Comparison of ENCODE assay signal across 8 cellular contexts in genomic region chr2:200765139-200765951, GRCh38. TPM values are rescaled to one million over a fixed set of nuclear protein-coding genes. Genes with fewer than 3 reads are reported as not detected.
DNase-seq lines count a peak whose midpoint lies in the region; ATAC-seq and TF ChIP-seq lines count a peak whose summit lies in the region.

No MANE protein-coding gene starts in this region.

- intact Hi-C loops in breast epithelium (cut with DNase I; ENCODE audit: low total_unique reads), result no loop called here
- intact Hi-C loops in posterior cingulate gyrus (cut with DNase I), result no loop called here

- no peaks in the 10 kb centered on the region for H3K36me3 ChIP-seq in breast epithelium

- H3K4me3 ChIP-seq in breast epithelium (no peak overlapping the region), skeletal muscle cell (ENCODE audit: low read depth, low read length) (no peak overlapping the region)

- peak overlapping the region; percentile 50 to 61 for H3K27ac ChIP-seq in breast epithelium

- ATAC-seq in GM19395 (IDR thresholded peaks at IDR 0.05; ENCODE audit: unreplicated experiment) (peak; percentile 60), GM21723 (IDR thresholded peaks at IDR 0.05; ENCODE audit: unreplicated experiment) (no peak)

- peak; percentile 55 for DNase-seq in OCI-M1 (lab: John Stamatoyannopoulos, UW)
- DNase-seq in breast epithelium (ENCODE audit: low spot score in 2 of 2), result no peak
- DNase-seq in skeletal muscle cell (ENCODE audit: low read depth), result peak; percentile 98
- DNase-seq in HuH-7 (ENCODE audit: low spot score), result no peak
- DNase-seq in T-helper 9 cell, result no peak
- DNase-seq in posterior cingulate gyrus, result no peak

- H3K27me3 ChIP-seq in breast epithelium, result no peaks in the 10 kb centered on the region

- H3K9me3 ChIP-seq in breast epithelium, result no peaks in the 10 kb centered on the region

- no peak for TF ChIP-seq POLR2A in breast epithelium (IDR thresholded peaks at IDR 0.05)

- no peak for TF ChIP-seq CTCF in breast epithelium (IDR thresholded peaks at IDR 0.05)

- H3K4me1 ChIP-seq in breast epithelium, result no peaks in the 10 kb centered on the region

RNA-seq across cellular contexts. Expression of gene BZW1, which starts 46.4 kb away (rescaled TPM):
- total RNA-seq in breast epithelium, result 100 to 1,000 TPM; 309 to 422 (median 326) TPM

Comparison
In these comparisons a context has a peak if more than half of its experiments do, and no peak if none do; other contexts are left out.
1. DNase-seq: peak in OCI-M1 (single experiment) and skeletal muscle cell (single experiment); none in breast epithelium (0 of 2), HuH-7 (single experiment), T-helper 9 cell (single experiment) and posterior cingulate gyrus (0 of 10).